In the genomic region with DNA sequence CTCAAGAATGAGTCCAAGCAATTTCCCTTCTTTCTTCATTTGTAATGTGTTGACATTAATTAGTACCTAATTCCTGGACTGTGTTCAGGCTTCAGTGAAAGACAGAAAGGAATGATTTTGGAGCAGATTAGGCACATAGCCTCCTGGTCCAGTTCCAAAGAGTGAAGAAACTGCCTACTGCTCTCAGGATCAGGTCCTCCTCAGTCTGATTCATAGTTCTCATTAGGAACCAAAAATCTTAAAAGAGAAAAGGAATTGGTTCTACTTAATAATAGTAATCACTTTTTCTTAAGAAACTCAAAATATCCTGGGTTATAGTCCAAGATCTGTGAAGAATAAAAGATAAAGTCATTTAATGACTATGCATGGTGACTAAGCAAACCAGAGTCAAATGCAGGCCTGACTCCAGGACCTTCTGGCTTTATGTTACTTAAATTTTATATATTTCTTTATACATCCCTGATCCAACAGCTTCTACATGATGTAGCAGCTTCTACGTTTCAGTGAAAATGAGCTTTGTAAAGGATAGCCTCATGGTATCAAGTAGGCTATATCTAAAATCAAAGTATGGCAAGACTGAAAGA, we compare ENCODE assay signal across 1 cellular context.
TF ChIP-seq lines count a peak whose summit lies in the region.

No MANE protein-coding gene starts in this region.

TF ChIP-seq in SK-N-SH treated with all-trans-retinoic acid at 6 μM for 48 hours, 23 proteins besides CTCF, POLR2A, EP300 and RAD21 (continued from another document):
- TF ChIP-seq, protein P1, sequence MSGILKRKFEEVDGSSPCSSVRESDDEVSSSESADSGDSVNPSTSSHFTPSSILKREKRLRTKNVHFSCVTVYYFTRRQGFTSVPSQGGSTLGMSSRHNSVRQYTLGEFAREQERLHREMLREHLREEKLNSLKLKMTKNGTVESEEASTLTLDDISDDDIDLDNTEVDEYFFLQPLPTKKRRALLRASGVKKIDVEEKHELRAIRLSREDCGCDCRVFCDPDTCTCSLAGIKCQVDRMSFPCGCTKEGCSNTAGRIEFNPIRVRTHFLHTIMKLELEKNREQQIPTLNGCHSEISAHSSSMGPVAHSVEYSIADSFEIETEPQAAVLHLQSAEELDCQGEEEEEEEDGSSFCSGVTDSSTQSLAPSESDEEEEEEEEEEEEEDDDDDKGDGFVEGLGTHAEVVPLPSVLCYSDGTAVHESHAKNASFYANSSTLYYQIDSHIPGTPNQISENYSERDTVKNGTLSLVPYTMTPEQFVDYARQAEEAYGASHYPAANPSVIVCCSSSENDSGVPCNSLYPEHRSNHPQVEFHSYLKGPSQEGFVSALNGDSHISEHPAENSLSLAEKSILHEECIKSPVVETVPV (CRISPR knock-in tag; IDR thresholded peaks at IDR 0.05): no peak
- TF ChIP-seq PPARA (CRISPR knock-in tag; IDR thresholded peaks at IDR 0.05; ENCODE audit: borderline replicate concordance) (no peak), ARNTL (CRISPR knock-in tag; IDR thresholded peaks at IDR 0.05; ENCODE audit: borderline replicate concordance, low read depth) (no peak), TOX (CRISPR knock-in tag; IDR thresholded peaks at IDR 0.05; ENCODE audit: borderline replicate concordance) (no peak), RARB (CRISPR knock-in tag; IDR thresholded peaks at IDR 0.05) (no peak), ESRRG (CRISPR knock-in tag; IDR thresholded peaks at IDR 0.05) (no peak)
- TF ChIP-seq, protein P2, sequence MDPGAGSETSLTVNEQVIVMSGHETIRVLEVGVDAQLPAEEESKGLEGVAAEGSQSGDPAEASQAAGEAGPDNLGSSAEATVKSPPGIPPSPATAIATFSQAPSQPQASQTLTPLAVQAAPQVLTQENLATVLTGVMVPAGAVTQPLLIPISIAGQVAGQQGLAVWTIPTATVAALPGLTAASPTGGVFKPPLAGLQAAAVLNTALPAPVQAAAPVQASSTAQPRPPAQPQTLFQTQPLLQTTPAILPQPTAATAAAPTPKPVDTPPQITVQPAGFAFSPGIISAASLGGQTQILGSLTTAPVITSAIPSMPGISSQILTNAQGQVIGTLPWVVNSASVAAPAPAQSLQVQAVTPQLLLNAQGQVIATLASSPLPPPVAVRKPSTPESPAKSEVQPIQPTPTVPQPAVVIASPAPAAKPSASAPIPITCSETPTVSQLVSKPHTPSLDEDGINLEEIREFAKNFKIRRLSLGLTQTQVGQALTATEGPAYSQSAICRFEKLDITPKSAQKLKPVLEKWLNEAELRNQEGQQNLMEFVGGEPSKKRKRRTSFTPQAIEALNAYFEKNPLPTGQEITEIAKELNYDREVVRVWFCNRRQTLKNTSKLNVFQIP (CRISPR knock-in tag; IDR thresholded peaks at IDR 0.05; ENCODE audit: borderline replicate concordance, low read depth): no peak
- TF ChIP-seq, protein P3, sequence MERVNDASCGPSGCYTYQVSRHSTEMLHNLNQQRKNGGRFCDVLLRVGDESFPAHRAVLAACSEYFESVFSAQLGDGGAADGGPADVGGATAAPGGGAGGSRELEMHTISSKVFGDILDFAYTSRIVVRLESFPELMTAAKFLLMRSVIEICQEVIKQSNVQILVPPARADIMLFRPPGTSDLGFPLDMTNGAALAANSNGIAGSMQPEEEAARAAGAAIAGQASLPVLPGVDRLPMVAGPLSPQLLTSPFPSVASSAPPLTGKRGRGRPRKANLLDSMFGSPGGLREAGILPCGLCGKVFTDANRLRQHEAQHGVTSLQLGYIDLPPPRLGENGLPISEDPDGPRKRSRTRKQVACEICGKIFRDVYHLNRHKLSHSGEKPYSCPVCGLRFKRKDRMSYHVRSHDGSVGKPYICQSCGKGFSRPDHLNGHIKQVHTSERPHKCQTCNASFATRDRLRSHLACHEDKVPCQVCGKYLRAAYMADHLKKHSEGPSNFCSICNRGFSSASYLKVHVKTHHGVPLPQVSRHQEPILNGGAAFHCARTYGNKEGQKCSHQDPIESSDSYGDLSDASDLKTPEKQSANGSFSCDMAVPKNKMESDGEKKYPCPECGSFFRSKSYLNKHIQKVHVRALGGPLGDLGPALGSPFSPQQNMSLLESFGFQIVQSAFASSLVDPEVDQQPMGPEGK (CRISPR knock-in tag; IDR thresholded peaks at IDR 0.05; ENCODE audit: borderline replicate concordance): no peak
